Comparison of ENCODE assay signal across 8 cellular contexts in the genomic region with DNA sequence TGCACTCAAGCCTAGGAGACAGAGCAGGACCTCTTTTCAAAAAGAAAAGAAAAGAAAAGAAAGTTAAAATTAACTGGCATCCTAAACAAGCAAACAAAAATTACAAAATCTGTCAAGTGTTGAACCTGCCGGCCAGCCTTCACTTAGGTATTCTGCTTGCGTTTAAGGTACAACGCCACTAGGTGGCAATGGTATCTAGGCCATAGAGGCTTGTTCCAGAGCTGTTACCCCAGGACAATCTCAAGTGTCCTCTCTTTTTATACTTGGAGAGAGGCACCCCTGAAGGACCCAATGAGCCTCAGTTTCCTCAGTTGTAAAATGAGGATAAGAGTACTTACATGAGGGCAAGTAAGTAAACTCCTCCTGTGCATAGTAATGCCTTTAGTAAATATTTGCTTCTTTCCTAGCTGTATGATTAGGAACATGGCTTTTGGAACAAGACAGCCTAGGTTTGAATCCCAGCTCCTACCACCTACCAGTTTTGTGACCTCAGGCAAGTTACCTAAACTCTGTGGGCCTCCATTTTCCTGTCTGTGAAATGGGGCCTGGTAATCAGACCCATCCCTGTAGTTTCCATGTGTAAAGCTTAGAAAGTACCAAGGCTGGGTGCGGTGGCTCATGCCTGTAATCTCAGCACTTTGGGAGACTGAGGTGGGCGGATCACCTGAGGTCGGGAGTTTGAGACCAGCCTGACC. TPM values are rescaled to one million over a fixed set of nuclear protein-coding genes. Genes with fewer than 3 reads are reported as not detected.
DNase-seq lines count a peak whose midpoint lies in the region; ATAC-seq and TF ChIP-seq lines count a peak whose summit lies in the region.

No MANE protein-coding gene starts in this region.

- TF ChIP-seq CTCF in adrenal gland (IDR thresholded peaks at IDR 0.05), result peak; percentile 51 to 67 (median 66)

- H3K4me3 ChIP-seq in adrenal gland, result no peak overlapping the region

- peaks cover 0 to 9% of the 10 kb centered on the region in 2 donors for H3K4me1 ChIP-seq in adrenal gland (replicated peaks in 1 of 2)

- H3K27me3 ChIP-seq in adrenal gland, result no peaks in the 10 kb centered on the region

- intact Hi-C loops in adrenal gland (cut with DNase I), result loop anchor here (10.0 kb wide), 1 partner anchor 135 kb away; no protein-coding TSS in a partner anchor

- no peak for ATAC-seq in HG02885 (IDR thresholded peaks at IDR 0.05; ENCODE audit: poor library complexity, unreplicated experiment)

- no peaks in the 10 kb centered on the region for H3K36me3 ChIP-seq in adrenal gland (replicated peaks in 1 of 2)

- DNase-seq in DMS53 treated with DMSO at 0.1 percent for 48 hours (lab: John Stamatoyannopoulos, UW; ENCODE audit: unreplicated experiment), result peak; percentile 52
- peak; percentile 50 for DNase-seq in KG1 (lab: John Stamatoyannopoulos, UW)
- DNase-seq in SKM-1 (lab: John Stamatoyannopoulos, UW; ENCODE audit: unreplicated experiment), result peak; percentile 54
- DNase-seq in adrenal gland, result peak; percentile 38 to 73 (median 54)
- DNase-seq in iPS-NIHi11 (ENCODE audit: low spot score), result peak; percentile 72
- peak; percentile 59 for DNase-seq in stimulated activated CD4-positive, alpha-beta T cell treated with anti-CD3 and anti-CD28 coated beads, Interleukin-4, amount 100 ng/mL, for 24 hours
- DNase-seq in effector CD8-positive, alpha-beta T cell (lab: John Stamatoyannopoulos, UW), result no peak

- H3K9me3 ChIP-seq in adrenal gland (replicated peaks in 1 of 3), result no peaks in the 10 kb centered on the region

- 45 to 55% (median 52%) methylated on average over 6 of the region's 6 CpGs for WGBS in adrenal gland, 4 donors

- TF ChIP-seq POLR2A in adrenal gland (IDR thresholded peaks at IDR 0.05), result no peak

- H3K27ac ChIP-seq in adrenal gland, result peak overlapping the region in 1 of 5 donors; percentile 85

RNA-seq across cellular contexts. Expression of a gene that starts 5.8 kb away (rescaled TPM):
- total RNA-seq in adrenal gland, result 1 to 10 TPM in 3 of 8 donors, under 1 TPM in 4, not detected in 1; 0.19 to 2.9 (median 0.68) TPM
- 1 to 10 TPM in 1 of 3 donors, under 1 TPM in 2; 0.68 to 1.0 (median 0.77) TPM for polyA plus RNA-seq in adrenal gland

RNA-seq across cellular contexts. Expression of a gene that starts 34.2 kb away (rescaled TPM):
- total RNA-seq in adrenal gland, result 1,000 to 10,000 TPM; 1,048 to 3,093 (median 1,795) TPM
- 1,000 to 10,000 TPM in 2 of 3 donors, 100 to 1,000 TPM in 1; 937 to 2,565 (median 2,238) TPM for polyA plus RNA-seq in adrenal gland
